13 cellular contexts compared by ENCODE assay signal in the genomic region with DNA sequence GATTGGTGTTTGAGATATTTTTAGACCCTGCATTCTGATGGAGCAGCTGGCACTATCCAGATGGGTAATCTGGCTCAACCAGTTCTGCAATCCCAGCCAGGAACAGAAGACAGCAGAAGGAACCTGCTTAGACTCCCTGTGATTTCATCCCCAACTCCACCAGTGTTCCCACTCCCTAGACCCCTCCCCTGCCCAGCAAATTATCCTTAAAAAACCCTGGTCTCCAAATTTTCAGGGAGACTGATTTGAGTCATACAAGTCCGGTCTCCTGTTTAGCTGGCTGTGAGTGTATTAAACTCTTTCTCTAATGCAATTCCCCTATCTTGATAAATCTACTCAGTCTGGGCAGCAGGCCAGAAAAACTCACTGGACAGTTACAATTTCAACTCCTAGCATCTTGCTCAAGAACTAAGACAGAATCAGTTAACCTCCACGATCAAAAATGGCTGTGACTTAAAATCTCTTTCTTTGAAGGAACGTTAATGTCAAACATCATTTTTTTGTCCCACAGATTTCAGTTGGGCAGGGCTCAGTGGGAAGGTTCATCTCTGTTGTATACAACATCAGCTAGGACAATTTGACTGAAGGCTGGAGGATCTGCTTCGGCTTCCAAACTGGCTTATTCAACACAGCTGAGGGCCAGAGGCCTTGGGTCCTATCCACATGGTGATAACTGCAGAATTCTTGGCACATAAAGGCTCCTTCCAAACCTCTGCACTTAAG. TPM values are rescaled to one million over a fixed set of nuclear protein-coding genes. Genes with fewer than 3 reads are reported as not detected.
DNase-seq lines count a peak whose midpoint lies in the region; ATAC-seq, FAIRE-seq and TF ChIP-seq lines count a peak whose summit lies in the region.
"Had no signal": no experiment of that assay in that cellular context is flagged by ENCODE, and none has a peak within 500 bp of the region (broad histone marks: within the 10 kb centered on the region; RNA-seq: fewer than 3 reads in every experiment).

No MANE protein-coding gene starts in this region.

- no peak for FAIRE-seq in K562 (lab: Jason Lieb, UNC)

- peaks cover 19% of the 10 kb centered on the region for H3K36me3 Mint-ChIP-seq in Calu3 (ENCODE audit: insufficient read depth, unreplicated experiment)
- H3K36me3 Mint-ChIP-seq: CD8-positive, alpha-beta memory T cell; neural progenitor cell had no signal

- peaks cover 0 to 6% of the 10 kb centered on the region in 2 experiments for H3K4me1 ChIP-seq in K562 (replicated peaks in 1 of 2; ENCODE audit: control insufficient read depth in 2 of 2, insufficient read depth in 2 of 2, low read length in 2 of 2)
- H3K4me1 ChIP-seq in right lobe of liver = no peaks in the 10 kb centered on the region
- peaks cover 0 to 6% (median 0%) of the 10 kb centered on the region in 12 donors for H3K4me1 ChIP-seq in heart left ventricle
- H3K4me1 ChIP-seq: neural progenitor cell had no signal

- ATAC-seq in K562 = peak; percentile 29
- ATAC-seq in right lobe of liver = peak; percentile 60 to 67 (median 62)
- ATAC-seq in heart left ventricle = no peak
- no peak for ATAC-seq in HG02938 (IDR thresholded peaks at IDR 0.05; ENCODE audit: unreplicated experiment)

- no TSS peak for BruUV-seq in Calu3 (replicated peaks; lab: Mats Ljungman, UMichigan)
- no TSS peak for BruUV-seq in K562 (replicated peaks; lab: Mats Ljungman, UMichigan)

- H2AFZ ChIP-seq in K562 (ENCODE audit: low read depth, low read length) = 0 out of 2 replicates have a peak overlapping the region, but pooled peaks have one; percentile 6
- H2AFZ ChIP-seq: neural progenitor cell had no signal

- no peak overlapping the region for H3K4me3 ChIP-seq in K562
- no peak overlapping the region for H3K4me3 ChIP-seq in right lobe of liver
- H3K4me3 ChIP-seq in heart left ventricle = no peak overlapping the region
- H3K4me3 ChIP-seq: neural progenitor cell, suprapubic skin had no signal

- no peak for TF ChIP-seq RAD21 in Ishikawa (IDR thresholded peaks at IDR 0.05; ENCODE audit: low read depth)
- no peak for TF ChIP-seq RAD21 in K562 (CRISPR knock-in tag; conservative IDR thresholded peaks at IDR 0.05 in 1 of 2, IDR thresholded peaks at IDR 0.05 in 1 of 2)

- TF ChIP-seq EP300 in Ishikawa (IDR thresholded peaks at IDR 0.05; ENCODE audit: borderline replicate concordance) = no peak
- no peak for TF ChIP-seq EP300 in K562 (IDR thresholded peaks at IDR 0.05; ENCODE audit: low read length)

- peaks cover 1% of the 10 kb centered on the region; the same call in 2 of the 3 replicates for H3K79me2 ChIP-seq in K562 (ENCODE audit: control insufficient read depth, insufficient read depth, low read length)

- CTCF ChIA-PET in Calu3 (lab: Charles Lee) = interaction anchor here (0.9 kb wide), 1 partner anchor 9 kb away, joined by 3 read pairs; no protein-coding TSS in a partner anchor
- CTCF ChIA-PET in K562 (lab: Yijun Ruan, JAX; ENCODE audit: low intra/inter-chr PET ratio) = no interaction called here

- peak overlapping the region; percentile 29; the same call in 1 of the 3 replicates for H3K27ac ChIP-seq in K562 (ENCODE audit: extremely low read depth, low read depth, low read length)
- no peak overlapping the region for H3K27ac ChIP-seq in right lobe of liver
- H3K27ac ChIP-seq in heart left ventricle = no peak overlapping the region
- H3K27ac ChIP-seq: neural progenitor cell, suprapubic skin had no signal

- H3K9me3 ChIP-seq in K562 (replicated peaks; ENCODE audit: control insufficient read depth, insufficient read depth, low read depth, low read length) (no peaks in the 10 kb centered on the region), right lobe of liver (no peaks in the 10 kb centered on the region), heart left ventricle (peaks cover 0 to 8% (median 0%) of the 10 kb centered on the region in 12 donors)
- H3K9me3 ChIP-seq: suprapubic skin had no signal

- peaks cover 42% of the 10 kb centered on the region for H3K4me1 Mint-ChIP-seq in Calu3 (ENCODE audit: low read depth, unreplicated experiment)

- peak overlapping the region; percentile 24 for H3K4me3 Mint-ChIP-seq in Calu3 (ENCODE audit: low read depth, unreplicated experiment)
- H3K4me3 Mint-ChIP-seq: activated B cell treated with CpG ODN at 0.5 μM for 24 hours, neural progenitor cell had no signal

- H3K9me3 Mint-ChIP-seq in Calu3 (ENCODE audit: low read depth, unreplicated experiment) = no peaks in the 10 kb centered on the region

- H3K4me2 ChIP-seq in K562 (ENCODE audit: insufficient read depth, low read length) = 0 out of 2 replicates have a peak overlapping the region, but pooled peaks have one; percentile 16
- H3K4me2 ChIP-seq: neural progenitor cell had no signal

- peak overlapping the region; percentile 31 for H3K27ac Mint-ChIP-seq in Calu3 (ENCODE audit: unreplicated experiment)
- H3K27ac Mint-ChIP-seq: activated B cell treated with CpG ODN at 0.5 μM for 24 hours, neural progenitor cell had no signal

- no peak for TF ChIP-seq POLR2A in K562 (conservative IDR thresholded peaks at IDR 0.05)
- no peak for TF ChIP-seq POLR2A in right lobe of liver (IDR thresholded peaks at IDR 0.05)
- no peak for TF ChIP-seq POLR2A in heart left ventricle (IDR thresholded peaks at IDR 0.05)

- H3K9me1 ChIP-seq in K562 (ENCODE audit: control insufficient read depth, insufficient read depth, low read length) = no peaks in the 10 kb centered on the region

- POLR2A ChIA-PET in K562 (lab: Yijun Ruan, JAX) = interaction anchor here (0.6 to 2.4 kb wide), 4 partner anchors 12 to 28 kb away, joined by 3 to 11 read pairs (median 4); no protein-coding TSS in a partner anchor

- no peaks in the 10 kb centered on the region for H3K27me3 Mint-ChIP-seq in Calu3 (ENCODE audit: unreplicated experiment)
- H3K27me3 Mint-ChIP-seq: CD8-positive, alpha-beta memory T cell had no signal

- intact Hi-C loops in Calu3 (cut with micrococcal nuclease; ENCODE audit: unreplicated experiment) (loop anchor here (2.0 kb wide), 1 partner anchor 15 kb away; no protein-coding TSS in a partner anchor), K562 (cut with micrococcal nuclease) (loop anchor here (5.0 kb wide), 1 partner anchor 73 kb away; a partner anchor contains a TSS), right lobe of liver (cut with DNase I) (no loop called here), heart left ventricle (cut with DNase I) (no loop called here)

- H3K27me3 ChIP-seq in K562 (ENCODE audit: control insufficient read depth in 2 of 2, insufficient read depth in 2 of 2, low read length in 2 of 2) = no peaks in the 10 kb centered on the region
- H3K27me3 ChIP-seq in right lobe of liver = no peaks in the 10 kb centered on the region
- no peaks in the 10 kb centered on the region for H3K27me3 ChIP-seq in heart left ventricle
- H3K27me3 ChIP-seq: neural progenitor cell, suprapubic skin had no signal

- H3K36me3 ChIP-seq in K562 (ENCODE audit: control insufficient read depth, insufficient read depth, low read length) (no peaks in the 10 kb centered on the region), right lobe of liver (no peaks in the 10 kb centered on the region), heart left ventricle (no peaks in the 10 kb centered on the region)
- H3K36me3 ChIP-seq: neural progenitor cell, suprapubic skin had no signal

- 7% methylated on average over 4 of the region's 4 CpGs for WGBS in K562 (ENCODE audit: insufficient coverage, low coverage, missing lambda C conversion rate)
- 47% methylated on average over 4 of the region's 4 CpGs for WGBS in right lobe of liver (ENCODE audit: insufficient coverage, low coverage, low lambda C conversion rate, missing lambda C conversion rate)
- WGBS in heart left ventricle, 4 donors = 74 to 83% (median 75%) methylated on average over 4 of the region's 4 CpGs

- no peak overlapping the region for H3K9ac ChIP-seq in K562 (ENCODE audit: insufficient read depth in 1 of 2, low read depth in 2 of 2, low read length in 2 of 2)
- H3K9ac ChIP-seq: neural progenitor cell had no signal

- DNase-seq in Calu3 (peak; percentile 58), K562 (ENCODE audit: extremely low read depth in 1 of 4, low spot score in 3 of 4) (peak in 2 of 4 experiments; percentile 17 to 60), right lobe of liver (peak in 2 of 3 donors; percentile 66 to 77), heart left ventricle (no peak), SHP77 (lab: John Stamatoyannopoulos, UW) (no peak), globus pallidus (ENCODE audit: low spot score) (no peak)
- DNase-seq: activated B cell treated with CpG ODN at 0.5 μM for 24 hours; CD8-positive, alpha-beta memory T cell; stimulated activated CD4-positive, alpha-beta T cell treated with anti-CD3 and anti-CD28 coated beads, Interleukin-4, amount 100 ng/mL, for 24 hours had no signal

- TF ChIP-seq CTCF in Calu3 (IDR thresholded peaks at IDR 0.05; ENCODE audit: unreplicated experiment) (no peak), K562 (IDR thresholded peaks at IDR 0.05 in 2 of 3, conservative IDR thresholded peaks at IDR 0.05 in 1 of 3; ENCODE audit: insufficient read depth in 2 of 3, low read depth in 1 of 3, low read length in 3 of 3) (no peak), right lobe of liver (IDR thresholded peaks at IDR 0.05) (no peak), heart left ventricle (IDR thresholded peaks at IDR 0.05) (no peak)

- H4K20me1 ChIP-seq in K562 (replicated peaks; ENCODE audit: control insufficient read depth, insufficient read depth, low read length) = no peaks in the 10 kb centered on the region

- in situ Hi-C loops in K562 (cut with MboI) = no loop called here

RNA-seq across cellular contexts. Expression of a gene that starts 4.9 kb away (rescaled TPM):
- total RNA-seq in Calu3 (2022) = 59.9 and 62.8 TPM in 2 replicates
- 94.2 and 230 TPM in 2 replicates for total RNA-seq in K562 (2011; cell fraction: chromatin; rRNA removed; ENCODE audit: low replicate concordance)
- total RNA-seq in K562 (2011; cell fraction: nucleolus; rRNA removed) = 51.7 and 57.8 TPM in 2 replicates
- 92.6 and 110 TPM in 2 replicates for total RNA-seq in K562 (2011; cell fraction: nucleoplasm; rRNA removed)
- 20.3 and 23.6 TPM in 2 replicates for total RNA-seq in K562 (2014; rRNA removed)
- total RNA-seq in K562 (2014; rRNA removed; fragmentation: Illumina TruSeq; extraction: Trizol) = 29.3 and 33.9 TPM in 2 replicates
- total RNA-seq in K562 (2015; rRNA removed; fragmentation: Illumina TruSeq; extraction: Trizol) = 25.9 and 28.5 TPM in 2 replicates
- total RNA-seq in K562 (2021) = 26.8 and 28.5 TPM in 2 replicates
- polyA plus RNA-seq in K562 (2011; rRNA removed) = 76.3 and 85.8 TPM in 2 replicates
- 18.2 and 30.4 TPM in 2 replicates for polyA plus RNA-seq in K562 (2011; cell fraction: cytosol; rRNA removed)
- 227 and 343 TPM in 2 replicates for polyA plus RNA-seq in K562 (2011; cell fraction: nucleus; rRNA removed)
- 17.4 and 33.3 TPM in 2 replicates for polyA plus RNA-seq in K562 (2012)
- 32.1 and 36.7 TPM in 2 replicates for polyA plus RNA-seq in K562 (2014; fragmentation: Illumina TruSeq; extraction: Trizol)
- 1 to 10 TPM; 7.8 to 9.0 TPM for polyA plus RNA-seq in K562 (2014; fragmentation: Nextera tagmentation; extraction: Ambion mirVana)
- 31.2 and 38.2 TPM in 2 replicates for polyA plus RNA-seq in K562 (2014; rRNA removed)
- 43.8 and 51.9 TPM in 2 replicates for polyA minus RNA-seq in K562 (2011; rRNA and poly(A)+ RNA removed)
- 15.2 and 16.0 TPM in 2 replicates for polyA minus RNA-seq in K562 (2011; cell fraction: cytosol; rRNA and poly(A)+ RNA removed)
- polyA minus RNA-seq in K562 (2011; cell fraction: nucleus; rRNA and poly(A)+ RNA removed) = 55.3 and 118 TPM in 2 replicates
- 10 to 100 TPM; 26.3 to 63.1 (median 38.8) TPM for total RNA-seq in right lobe of liver
- 10 to 100 TPM; 31.7 to 50.1 (median 36.8) TPM for total RNA-seq in heart left ventricle
- polyA plus RNA-seq in heart left ventricle = 10 to 100 TPM; 16.7 to 28.1 TPM

Comparison
In these comparisons a context has a peak if more than half of its experiments do, and no peak if none do; other contexts are left out.
1. DNase-seq: peak in Calu3 (single experiment) and right lobe of liver (2 of 3); none in heart left ventricle (0 of 5), SHP77 (0 of 2) and globus pallidus (single experiment).
2. ATAC-seq: peak in K562 (single experiment) and right lobe of liver (4 of 4); none in heart left ventricle (0 of 4) and HG02938 (single experiment).
3. intact Hi-C loops: an anchor here in Calu3 (2.0 kb wide) and K562 (5.0 kb wide); none called in right lobe of liver and heart left ventricle.